19 cellular contexts compared by ENCODE assay signal in genomic region chr17:16552637-16553045, GRCh38. TPM values are rescaled to one million over a fixed set of nuclear protein-coding genes. Genes with fewer than 3 reads are reported as not detected.
DNase-seq lines count a peak whose midpoint lies in the region; ATAC-seq, FAIRE-seq and TF ChIP-seq lines count a peak whose summit lies in the region.
"Had no signal": no experiment of that assay in that cellular context is flagged by ENCODE, and none has a peak within 500 bp of the region (broad histone marks: within the 10 kb centered on the region; RNA-seq: fewer than 3 reads in every experiment).

No MANE protein-coding gene starts in this region.

- TF ChIP-seq RAD21 in liver (IDR thresholded peaks at IDR 0.05) (no peak), GM12878 (IDR thresholded peaks at IDR 0.05; ENCODE audit: insufficient read depth, low read depth, low read length) (no peak)

- RAD21 ChIA-PET in GM12878 (lab: Charles Lee; ENCODE audit: unreplicated experiment), result no interaction called here

- H3K36me3 ChIP-seq in liver (ENCODE audit: control insufficient read depth in 4 of 4, insufficient read depth in 3 of 4, low read depth in 1 of 4, low read length in 3 of 4) (peaks cover 2 to 20% (median 3%) of the 10 kb centered on the region in 4 donors), right lobe of liver (no peaks in the 10 kb centered on the region), GM12878 (ENCODE audit: control insufficient read depth in 2 of 2, insufficient read depth in 2 of 2, low read length in 1 of 2) (no peaks in the 10 kb centered on the region), keratinocyte (ENCODE audit: control insufficient read depth in 2 of 2, extremely low read depth in 1 of 2, insufficient read depth in 2 of 2, low read length in 2 of 2) (peaks cover 0 to 4% of the 10 kb centered on the region in 2 experiments), WERI-Rb-1 (peaks cover 44% of the 10 kb centered on the region)

- intact Hi-C loops in right lobe of liver (cut with DNase I) (no loop called here), GM12878 (cut with micrococcal nuclease; ENCODE audit: unreplicated experiment) (no loop called here)

- H3K4me1 ChIP-seq in liver (ENCODE audit: control insufficient read depth in 4 of 4, insufficient read depth in 4 of 4, low read length in 3 of 4), result no peaks in the 10 kb centered on the region
- no peaks in the 10 kb centered on the region for H3K4me1 ChIP-seq in right lobe of liver
- no peaks in the 10 kb centered on the region for H3K4me1 ChIP-seq in GM12878 (ENCODE audit: control insufficient read depth, insufficient read depth, low read length)
- H3K4me1 ChIP-seq in keratinocyte (ENCODE audit: control insufficient read depth, extremely low read depth, insufficient read depth, low read length), result no peaks in the 10 kb centered on the region

- H3K79me2 ChIP-seq in GM12878 (ENCODE audit: control insufficient read depth, insufficient read depth, low read length), result no peaks in the 10 kb centered on the region
- no peaks in the 10 kb centered on the region for H3K79me2 ChIP-seq in keratinocyte (ENCODE audit: control insufficient read depth, insufficient read depth, low read length)

- BruUV-seq in GM12878 (replicated peaks; lab: Mats Ljungman, UMichigan), result no TSS peak

- H3K9ac ChIP-seq in liver (ENCODE audit: low read depth in 1 of 2, low read length in 2 of 2) (no peak overlapping the region), GM12878 (ENCODE audit: control insufficient read depth, insufficient read depth, low read length) (no peak overlapping the region), keratinocyte (ENCODE audit: control insufficient read depth, extremely low read depth, insufficient read depth, low read length) (no peak overlapping the region)

- H3K27ac ChIP-seq in liver (ENCODE audit: low read depth in 1 of 2, low read length in 2 of 2) (no peak overlapping the region), right lobe of liver (no peak overlapping the region), GM12878 (ENCODE audit: control insufficient read depth, insufficient read depth) (no peak overlapping the region), keratinocyte (ENCODE audit: control insufficient read depth, insufficient read depth, low read length) (no peak overlapping the region), WERI-Rb-1 (no peak overlapping the region)
- H3K27ac ChIP-seq: 22Rv1, HL-60 had no signal

- no peaks in the 10 kb centered on the region for H3K9me1 ChIP-seq in keratinocyte (ENCODE audit: control insufficient read depth, extremely low read depth, insufficient read depth, low read length)

- POLR2A ChIA-PET in GM12878 (lab: Charles Lee), result no interaction called here

- TF ChIP-seq POLR2A in right lobe of liver (IDR thresholded peaks at IDR 0.05), result no peak
- no peak for TF ChIP-seq POLR2A in GM12878 (IDR thresholded peaks at IDR 0.05; ENCODE audit: low read depth, low read length)

- H2AFZ ChIP-seq in GM12878 (ENCODE audit: control insufficient read depth, low read depth, low read length) (no peak overlapping the region), keratinocyte (ENCODE audit: control insufficient read depth, low read length) (no peak overlapping the region)

- H3K27me3 ChIP-seq in liver (ENCODE audit: control insufficient read depth in 4 of 4, insufficient read depth in 4 of 4, low read length in 3 of 4) (no peaks in the 10 kb centered on the region), right lobe of liver (no peaks in the 10 kb centered on the region), GM12878 (replicated peaks in 1 of 2; ENCODE audit: control insufficient read depth in 2 of 2, insufficient read depth in 2 of 2, low read length in 1 of 2) (no peaks in the 10 kb centered on the region), keratinocyte (ENCODE audit: control insufficient read depth, extremely low read depth, insufficient read depth, low read length) (no peaks in the 10 kb centered on the region), WERI-Rb-1 (ENCODE audit: insufficient read depth, low read depth, severe bottlenecking) (no peaks in the 10 kb centered on the region)

- FAIRE-seq in GM12878 (lab: Jason Lieb, UNC), result no peak
- peak; percentile 23 for FAIRE-seq in keratinocyte (lab: Jason Lieb, UNC)
- FAIRE-seq: G401.6, GM12892 had no signal

- WGBS in liver, result 98% methylated on average over 3 of the region's 3 CpGs
- WGBS in right lobe of liver (ENCODE audit: insufficient coverage, low coverage, low lambda C conversion rate, missing lambda C conversion rate), result 87% methylated on average over 3 of the region's 3 CpGs
- WGBS in GM12878 (ENCODE audit: insufficient coverage, insufficient replicate concordance, low lambda C conversion rate, missing lambda C conversion rate), result 70% methylated on average over 3 of the region's 3 CpGs

- in situ Hi-C loops in GM12878 (cut with MboI), result no loop called here

- DNase-seq in right lobe of liver (no peak), GM12878 (ENCODE audit: low read depth, low spot score) (no peak), keratinocyte (ENCODE audit: low read depth, low spot score) (no peak), WERI-Rb-1 (no peak), NCI-H2081 (lab: John Stamatoyannopoulos, UW) (no peak)
- DNase-seq: AML-193; C1 segment of cervical spinal cord; CD4-positive, alpha-beta T cell; DMS153; DMS79 treated with DMSO at 0.1 percent for 48 hours; EL; HCEC 1CT had no signal

- peak overlapping the region in 2 of 3 donors; percentile 13 to 43 for H3K4me3 ChIP-seq in liver (ENCODE audit: low read depth in 1 of 3, low read length in 3 of 3)
- H3K4me3 ChIP-seq in right lobe of liver, result no peak overlapping the region
- H3K4me3 ChIP-seq in GM12878, result no peak overlapping the region
- no peak overlapping the region for H3K4me3 ChIP-seq in keratinocyte (ENCODE audit: control insufficient read depth in 2 of 3, extremely low read depth in 1 of 3, insufficient read depth in 2 of 3, low read depth in 1 of 3, low read length in 3 of 3)
- no peak overlapping the region for H3K4me3 ChIP-seq in WERI-Rb-1 (ENCODE audit: low read depth, low read length)

- no peak for TF ChIP-seq EP300 in GM12878 (IDR thresholded peaks at IDR 0.05; ENCODE audit: borderline replicate concordance in 1 of 2, control insufficient read depth in 1 of 2, low read depth in 2 of 2, low read length in 2 of 2)

- SMC1A ChIA-PET in GM12878 (lab: Charles Lee; ENCODE audit: uncharacterized antibody, unreplicated experiment), result no interaction called here

- no peaks in the 10 kb centered on the region for H4K20me1 ChIP-seq in GM12878 (ENCODE audit: control insufficient read depth, insufficient read depth)
- no peaks in the 10 kb centered on the region for H4K20me1 ChIP-seq in keratinocyte (ENCODE audit: control insufficient read depth, extremely low read depth, insufficient read depth, low read length)

- no peak for ATAC-seq in right lobe of liver
- ATAC-seq in GM12878, result no peak
- no peak for ATAC-seq in GM18861 (IDR thresholded peaks at IDR 0.05; ENCODE audit: unreplicated experiment)
- no peak for ATAC-seq in GM21381 (IDR thresholded peaks at IDR 0.05; ENCODE audit: unreplicated experiment)

- CTCF ChIA-PET in GM12878 (lab: Yijun Ruan, JAX), result no interaction called here

- TF ChIP-seq CTCF in liver (IDR thresholded peaks at IDR 0.05; ENCODE audit: low read depth, low read length, missing input control) (no peak), right lobe of liver (IDR thresholded peaks at IDR 0.05) (no peak), GM12878 (IDR thresholded peaks at IDR 0.05 in 2 of 3, conservative IDR thresholded peaks at IDR 0.05 in 1 of 3; ENCODE audit: control insufficient read depth in 2 of 3, extremely low read depth in 1 of 3, insufficient read depth in 1 of 3, low read depth in 3 of 3, low read length in 3 of 3) (no peak), keratinocyte (optimal IDR thresholded peaks at IDR 0.05 in 1 of 3, IDR thresholded peaks at IDR 0.05 in 1 of 3, conservative IDR thresholded peaks at IDR 0.05 in 1 of 3; ENCODE audit: extremely low read depth in 1 of 3, insufficient read depth in 2 of 3, low read length in 3 of 3) (no peak), WERI-Rb-1 (IDR thresholded peaks at IDR 0.05; ENCODE audit: low read depth, low read length) (no peak)

- H3K4me2 ChIP-seq in GM12878 (ENCODE audit: control insufficient read depth, insufficient read depth) (no peak overlapping the region), keratinocyte (ENCODE audit: control insufficient read depth, extremely low read depth, insufficient read depth, low read depth, low read length) (no peak overlapping the region)

- peaks cover 29 to 91% (median 49%) of the 10 kb centered on the region in 4 donors for H3K9me3 ChIP-seq in liver (ENCODE audit: control insufficient read depth in 4 of 4, low read length in 3 of 4)
- H3K9me3 ChIP-seq in right lobe of liver, result peaks cover 3 to 57% (median 8%) of the 10 kb centered on the region in 4 donors
- H3K9me3 ChIP-seq in GM12878 (replicated peaks; ENCODE audit: control insufficient read depth, insufficient read depth, low read length), result peaks cover 37% of the 10 kb centered on the region
- peaks cover 21% of the 10 kb centered on the region for H3K9me3 ChIP-seq in keratinocyte (ENCODE audit: control insufficient read depth, low read depth, low read length)
- peaks cover 47% of the 10 kb centered on the region for H3K9me3 ChIP-seq in WERI-Rb-1 (ENCODE audit: severe bottlenecking)

- dilution Hi-C loops in keratinocyte (cut with MboI; ENCODE audit: extremely low pct_ligation_motif_present, low sequenced_read_pairs), result no loop called here

RNA-seq across cellular contexts. Expression of gene ZNF287, which starts 16.4 kb away (rescaled TPM):
- under 1 TPM; 0.67 to 0.98 TPM for total RNA-seq in liver
- 1 to 10 TPM in 1 of 2 donors, under 1 TPM in 1; 0.40 to 1.2 TPM for polyA plus RNA-seq in liver
- under 1 TPM; 0.19 to 0.55 (median 0.42) TPM for total RNA-seq in right lobe of liver
- total RNA-seq in GM12878 (2013; cell fraction: nucleolus; rRNA removed), result 11.1 and 11.3 TPM in 2 replicates
- total RNA-seq in GM12878 (2014; rRNA removed), result 3.2 and 3.4 TPM in 2 replicates
- total RNA-seq in GM12878 (2014; rRNA removed; fragmentation: Illumina TruSeq; extraction: Trizol), result 3.8 and 4.7 TPM in 2 replicates
- 4.7 and 6.2 TPM in 2 replicates for total RNA-seq in GM12878 (2021)
- polyA plus RNA-seq in GM12878 (2011; ENCODE audit: low read depth), result 3.1 TPM
- 3.0 and 3.6 TPM in 2 replicates for polyA plus RNA-seq in GM12878 (2011; rRNA removed)
- polyA plus RNA-seq in GM12878 (2011; cell fraction: cytosol; rRNA removed), result 1.3 and 1.4 TPM in 2 replicates
- polyA plus RNA-seq in GM12878 (2011; cell fraction: nucleus; rRNA removed), result 2.3 and 2.5 TPM in 2 replicates
- polyA plus RNA-seq in GM12878 (2012), result 6.4 and 8.8 TPM in 2 replicates
- 3.1 and 3.2 TPM in 2 replicates for polyA plus RNA-seq in GM12878 (2014; fragmentation: Illumina TruSeq; extraction: Trizol)
- 1 to 10 TPM; 1.9 to 6.6 TPM for polyA plus RNA-seq in GM12878 (2014; fragmentation: Nextera tagmentation; extraction: Ambion mirVana)
- polyA plus RNA-seq in GM12878 (2014; rRNA removed), result 3.5 and 4.1 TPM in 2 replicates
- 10 to 100 TPM; 10.3 to 15.5 TPM for polyA plus RNA-seq in GM12878 (2016; fragmentation: Nextera tagmentation; extraction: Ambion mirVana)
- polyA minus RNA-seq in GM12878 (2011; rRNA and poly(A)+ RNA removed), result 1.2 and 1.3 TPM in 2 replicates
- polyA minus RNA-seq in GM12878 (2011; cell fraction: cytosol; rRNA and poly(A)+ RNA removed), result not detected in 2 replicates
- 1.9 and 3.6 TPM in 2 replicates for polyA minus RNA-seq in GM12878 (2011; cell fraction: nucleus; rRNA and poly(A)+ RNA removed)
- 6.0 to 7.3 TPM (median 7.0 TPM) in 3 replicates for polyA plus RNA-seq in keratinocyte
- 3.1 TPM for polyA plus RNA-seq in keratinocyte (2011; ENCODE audit: low read depth)
- 3.7 and 6.5 TPM in 2 replicates for polyA plus RNA-seq in keratinocyte (2011; cell fraction: cytosol; rRNA removed)
- polyA plus RNA-seq in keratinocyte (2011; cell fraction: nucleus; rRNA removed), result 7.7 and 9.2 TPM in 2 replicates
- polyA plus RNA-seq in keratinocyte (2012; ENCODE audit: low replicate concordance), result 3.4 and 6.2 TPM in 2 replicates
- polyA minus RNA-seq in keratinocyte, result 0.26 to 1.9 TPM (median 1.8 TPM) in 3 replicates
- polyA minus RNA-seq in keratinocyte (2011; cell fraction: cytosol; rRNA and poly(A)+ RNA removed), result 1.9 TPM
- 4.0 and 5.3 TPM in 2 replicates for polyA minus RNA-seq in keratinocyte (2011; cell fraction: nucleus; rRNA and poly(A)+ RNA removed)

Comparison
In these comparisons a context has a peak if more than half of its experiments do, and no peak if none do; other contexts are left out.
1. H3K4me3 ChIP-seq: peak in liver (2 of 3); none in right lobe of liver (0 of 3), GM12878 (single experiment), keratinocyte (0 of 3) and WERI-Rb-1 (single experiment).